ENCODE assay signal across 8 cellular contexts in the genomic region with DNA sequence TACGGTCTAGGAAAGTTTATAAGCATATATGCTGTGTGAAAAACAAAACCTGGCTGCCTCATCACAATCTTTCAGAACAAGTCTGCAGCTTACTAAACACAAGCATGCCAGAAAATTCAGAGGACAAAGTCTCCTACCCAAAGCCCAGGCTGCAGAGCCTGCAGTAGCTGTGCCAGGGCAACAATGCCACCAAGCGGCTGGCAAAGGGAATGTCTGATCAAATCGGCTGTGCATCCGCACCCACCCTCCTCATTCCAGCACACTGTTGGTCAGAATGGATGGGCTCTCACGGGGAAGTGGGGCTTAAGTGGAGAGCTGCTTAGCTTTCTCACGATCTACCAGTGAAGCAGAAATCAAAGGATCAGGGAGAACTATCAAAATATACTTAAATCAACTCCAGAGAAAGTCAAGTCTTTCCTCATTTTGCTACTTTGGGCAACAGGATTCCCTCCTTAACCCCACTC.
DNase-seq lines count a peak whose midpoint lies in the region; ATAC-seq and TF ChIP-seq lines count a peak whose summit lies in the region.

No MANE protein-coding gene starts in this region.

- no peak overlapping the region for H2AFZ ChIP-seq in GM23248

- H3K27me3 ChIP-seq in CD4-positive, CD25-positive, alpha-beta regulatory T cell (ENCODE audit: control insufficient read depth, insufficient read depth, low read length): no peaks in the 10 kb centered on the region
- H3K27me3 ChIP-seq in GM23248 (replicated peaks; ENCODE audit: insufficient read depth): no peaks in the 10 kb centered on the region

- peaks cover 45% of the 10 kb centered on the region for H3K79me2 ChIP-seq in GM23248 (ENCODE audit: insufficient read depth)

- H3K9ac ChIP-seq in GM23248: no peak overlapping the region

- H3K4me2 ChIP-seq in GM23248 (ENCODE audit: unreplicated experiment): no peak overlapping the region

- TF ChIP-seq CTCF in MCF 10A (IDR thresholded peaks at IDR 0.05; ENCODE audit: unreplicated experiment): peak; percentile 85

- no peaks in the 10 kb centered on the region for H3K9me2 ChIP-seq in GM23248 (ENCODE audit: insufficient read depth)

- H4K20me1 ChIP-seq in GM23248 (ENCODE audit: insufficient read depth): no peaks in the 10 kb centered on the region

- H3K36me3 Mint-ChIP-seq in CD4-positive, CD25-positive, alpha-beta regulatory T cell: peaks cover 15% of the 10 kb centered on the region
- H3K36me3 Mint-ChIP-seq in MCF 10A (ENCODE audit: insufficient read depth, unreplicated experiment) (peaks cover 26% of the 10 kb centered on the region), immature natural killer cell (peaks cover under 1 to 26% (median 11%) of the 10 kb centered on the region in 3 donors)

- peaks cover 41% of the 10 kb centered on the region for H3K4me1 ChIP-seq in CD4-positive, CD25-positive, alpha-beta regulatory T cell (ENCODE audit: control insufficient read depth, insufficient read depth, low read length, poor library complexity, severe bottlenecking)
- H3K4me1 ChIP-seq in GM23248 (ENCODE audit: insufficient read depth): peaks cover 4% of the 10 kb centered on the region; the same call in 1 of the 2 replicates

- H3F3A ChIP-seq in GM23248 (ENCODE audit: insufficient read depth): no peaks in the 10 kb centered on the region; the same call in 1 of the 2 replicates

- peak overlapping the region; percentile 49 for H3K4me3 ChIP-seq in CD4-positive, CD25-positive, alpha-beta regulatory T cell (ENCODE audit: low read depth, low read length)
- no peak overlapping the region for H3K4me3 ChIP-seq in GM23248

- intact Hi-C loops in MCF 10A (cut with micrococcal nuclease): loop anchor here (1.0 to 5.0 kb wide), 6 partner anchors 36 to 348 kb away; partner anchors contain the start of gene SOCS3

- peak; percentile 34 to 73 (median 51) for DNase-seq in CD4-positive, CD25-positive, alpha-beta regulatory T cell
- DNase-seq in GM23248 (peak; percentile 88), NCI-H2107 treated with DMSO at 0.1 percent for 48 hours (lab: John Stamatoyannopoulos, UW; ENCODE audit: unreplicated experiment) (peak; percentile 60), UCSD-AML1 (lab: John Stamatoyannopoulos, UW; ENCODE audit: unreplicated experiment) (peak; percentile 67), MCF 10A (ENCODE audit: unreplicated experiment) (peak; percentile 79), immature natural killer cell (peak; percentile 35 to 51 (median 44))
- DNase-seq in stimulated activated CD4-positive, alpha-beta T cell treated with anti-CD3 and anti-CD28 coated beads, Interleukin-12 subunit alpha, Interleukin-12 subunit beta, amount 100 ng/mL, for 4 hours: peak; percentile 59

- in situ Hi-C loops in GM23248 (cut with MboI): loop anchor here (10.0 kb wide), 1 partner anchor 204 kb away; no protein-coding TSS in a partner anchor

- ATAC-seq in CD4-positive, CD25-positive, alpha-beta regulatory T cell (ENCODE audit: low read depth in 2 of 2): peak; percentile 67
- no peak for ATAC-seq in HG02798 (IDR thresholded peaks at IDR 0.05; ENCODE audit: poor library complexity, unreplicated experiment)

- H3K27ac ChIP-seq in CD4-positive, CD25-positive, alpha-beta regulatory T cell (ENCODE audit: insufficient read depth, low read length, poor library complexity, severe bottlenecking): peak overlapping the region; percentile 56
- no peak overlapping the region for H3K27ac ChIP-seq in GM23248

- POLR2A ChIA-PET in MCF 10A (lab: Yijun Ruan, JAX): interaction anchor here (1.0 to 3.3 kb wide), 5 partner anchors 8 to 211 kb away, joined by 3 to 27 read pairs (median 6); partner anchors contain the start of gene CYTH1

- CTCF ChIA-PET in MCF 10A (lab: Yijun Ruan, JAX): interaction anchor here (0.5 to 7.5 kb wide), 39 partner anchors 8 to 1889 kb away, joined by 3 to 87 read pairs (median 4); no protein-coding TSS in a partner anchor

- peak overlapping the region; percentile 65 to 83 (median 71) for H3K4me3 Mint-ChIP-seq in CD4-positive, CD25-positive, alpha-beta regulatory T cell
- H3K4me3 Mint-ChIP-seq in MCF 10A (ENCODE audit: unreplicated experiment) (no peak overlapping the region), immature natural killer cell (peak overlapping the region in 4 of 5 donors; percentile 5 to 68 (median 44))

- H3K36me3 ChIP-seq in CD4-positive, CD25-positive, alpha-beta regulatory T cell (ENCODE audit: control insufficient read depth, insufficient read depth, low read length): peaks cover 56% of the 10 kb centered on the region
- no peaks in the 10 kb centered on the region for H3K36me3 ChIP-seq in GM23248 (ENCODE audit: low read depth)

- BruUV-seq in MCF 10A (replicated peaks; lab: Mats Ljungman, UMichigan): no TSS peak

- H3K27me3 Mint-ChIP-seq in CD4-positive, CD25-positive, alpha-beta regulatory T cell: no peaks in the 10 kb centered on the region
- no peaks in the 10 kb centered on the region for H3K27me3 Mint-ChIP-seq in MCF 10A (ENCODE audit: insufficient read depth, unreplicated experiment)
- H3K27me3 Mint-ChIP-seq in immature natural killer cell (ENCODE audit: low read depth in 3 of 3): peaks cover 0 to 6% (median 3%) of the 10 kb centered on the region in 3 donors

- no peaks in the 10 kb centered on the region for H3K9me3 ChIP-seq in CD4-positive, CD25-positive, alpha-beta regulatory T cell (ENCODE audit: control insufficient read depth in 2 of 2, low read length in 2 of 2)
- H3K9me3 ChIP-seq in GM23248 (ENCODE audit: low read depth): no peaks in the 10 kb centered on the region

- peak overlapping the region; percentile 85 to 91 (median 89) for H3K27ac Mint-ChIP-seq in CD4-positive, CD25-positive, alpha-beta regulatory T cell
- no peak overlapping the region for H3K27ac Mint-ChIP-seq in MCF 10A (ENCODE audit: low read depth, unreplicated experiment)
- H3K27ac Mint-ChIP-seq in immature natural killer cell: peak overlapping the region; percentile 80 to 92 (median 82)

- 6 to 7% methylated on average over 6 of the region's 6 CpGs for WGBS in GM23248 (ENCODE audit: low coverage in 1 of 2, low lambda C conversion rate in 2 of 2, missing lambda C conversion rate in 2 of 2), 2 experiments

- H3K4me1 Mint-ChIP-seq in CD4-positive, CD25-positive, alpha-beta regulatory T cell: peaks cover 18 to 64% (median 46%) of the 10 kb centered on the region in 4 donors
- H3K4me1 Mint-ChIP-seq in MCF 10A (ENCODE audit: insufficient read depth, unreplicated experiment) (peaks cover 6% of the 10 kb centered on the region), immature natural killer cell (peaks cover 63 to 78% of the 10 kb centered on the region in 2 donors)

- H3K9me3 Mint-ChIP-seq in CD4-positive, CD25-positive, alpha-beta regulatory T cell: no peaks in the 10 kb centered on the region
- no peaks in the 10 kb centered on the region for H3K9me3 Mint-ChIP-seq in MCF 10A (ENCODE audit: unreplicated experiment)
- no peaks in the 10 kb centered on the region for H3K9me3 Mint-ChIP-seq in immature natural killer cell
